ENCODE assay signal across 14 cellular contexts in genomic region chr7:158366346-158366745, GRCh38.
"Had no signal": no experiment of that assay in that cellular context is flagged by ENCODE, and none has a peak within 500 bp of the region (broad histone marks: within the 10 kb centered on the region; RNA-seq: fewer than 3 reads in every experiment).

No MANE protein-coding gene starts in this region.

- H3K9me3 ChIP-seq: heart right ventricle, suprapubic skin, upper lobe of left lung had no signal

- H3K4me3 Mint-ChIP-seq: activated CD4-positive, alpha-beta T cell treated with anti-CD3 and anti-CD28 coated beads, Interleukin-2, amount 10 ng/mL, durations not matched to agents 7 days and 5 days; activated naive CD8-positive, alpha-beta T cell treated with anti-CD3 and anti-CD28 coated beads, Interleukin-2, amount 10 ng/mL, durations not matched to agents 7 days and 5 days; endodermal cell; stimulated activated naive CD8-positive, alpha-beta T cell treated with anti-CD3 and anti-CD28 coated beads, Interleukin-15, Interleukin-2, amounts not matched to agents 100 ng/mL and 50 ng/mL, for 24 hours; T-helper 2 cell treated with Interferon-gamma antibody and Interleukin-4, amounts not matched to agents 5 μg/mL and 100 μg/mL, for 36 hours had no signal

- H3K27ac Mint-ChIP-seq: activated CD4-positive, alpha-beta T cell treated with anti-CD3 and anti-CD28 coated beads, Interleukin-2, amount 10 ng/mL, durations not matched to agents 7 days and 5 days; activated naive CD8-positive, alpha-beta T cell treated with anti-CD3 and anti-CD28 coated beads, Interleukin-2, amount 10 ng/mL, durations not matched to agents 7 days and 5 days; endodermal cell; progenitor cell of endocrine pancreas; stimulated activated naive CD8-positive, alpha-beta T cell treated with anti-CD3 and anti-CD28 coated beads, Interleukin-15, Interleukin-2, amounts not matched to agents 100 ng/mL and 50 ng/mL, for 24 hours; T-helper 2 cell treated with Interferon-gamma antibody and Interleukin-4, amounts not matched to agents 5 μg/mL and 100 μg/mL, for 36 hours had no signal

- H3K27me3 Mint-ChIP-seq: activated CD4-positive, alpha-beta T cell treated with anti-CD3 and anti-CD28 coated beads, Interleukin-2, amount 10 ng/mL, durations not matched to agents 7 days and 5 days; activated naive CD8-positive, alpha-beta T cell treated with anti-CD3 and anti-CD28 coated beads, Interleukin-2, amount 10 ng/mL, durations not matched to agents 7 days and 5 days; stimulated activated naive CD8-positive, alpha-beta T cell treated with anti-CD3 and anti-CD28 coated beads, Interleukin-15, Interleukin-2, amounts not matched to agents 100 ng/mL and 50 ng/mL, for 24 hours had no signal

- H3K36me3 ChIP-seq: heart right ventricle, suprapubic skin, upper lobe of left lung had no signal

- H3K27ac ChIP-seq: heart right ventricle, suprapubic skin, upper lobe of left lung had no signal

- H3K27me3 ChIP-seq: suprapubic skin, upper lobe of left lung had no signal

- ATAC-seq: heart right ventricle, left cardiac atrium, right cardiac atrium had no signal

- DNase-seq: activated CD4-positive, alpha-beta T cell treated with anti-CD3 and anti-CD28 coated beads, Interleukin-2, amount 10 ng/mL, durations not matched to agents 7 days and 5 days; activated naive CD4-positive, alpha-beta T cell; activated naive CD8-positive, alpha-beta T cell treated with anti-CD3 and anti-CD28 coated beads, Interleukin-2, amount 10 ng/mL, durations not matched to agents 7 days and 5 days; cerebellar nuclear complex; endodermal cell; heart right ventricle; left cardiac atrium; right cardiac atrium; small intestine had no signal

- H3K4me1 ChIP-seq: heart right ventricle, suprapubic skin, upper lobe of left lung had no signal

- H3K4me1 Mint-ChIP-seq: activated CD4-positive, alpha-beta T cell treated with anti-CD3 and anti-CD28 coated beads, Interleukin-2, amount 10 ng/mL, durations not matched to agents 7 days and 5 days; activated naive CD8-positive, alpha-beta T cell treated with anti-CD3 and anti-CD28 coated beads, Interleukin-2, amount 10 ng/mL, durations not matched to agents 7 days and 5 days; endodermal cell had no signal

- H3K4me3 ChIP-seq: heart right ventricle, suprapubic skin, upper lobe of left lung had no signal

- H3K9me3 Mint-ChIP-seq: endodermal cell; stimulated activated naive CD8-positive, alpha-beta T cell treated with anti-CD3 and anti-CD28 coated beads, Interleukin-15, Interleukin-2, amounts not matched to agents 100 ng/mL and 50 ng/mL, for 24 hours had no signal

- H3K36me3 Mint-ChIP-seq: activated naive CD8-positive, alpha-beta T cell treated with anti-CD3 and anti-CD28 coated beads, Interleukin-2, amount 10 ng/mL, durations not matched to agents 7 days and 5 days had no signal
